ENCODE assay signal across 8 cellular contexts in genomic region chr1:20786310-20787099, GRCh38. TPM values are rescaled to one million over a fixed set of nuclear protein-coding genes. Genes with fewer than 3 reads are reported as not detected.
A peak's percentile ranks its signal among the peaks of the same experiment; 100 is the strongest.
DNase-seq lines count a peak whose midpoint lies in the region; ATAC-seq, FAIRE-seq and TF ChIP-seq lines count a peak whose summit lies in the region.

No MANE protein-coding gene starts in this region.

- H3K27me3 ChIP-seq in pancreas (no peaks in the 10 kb centered on the region), tibial artery (no peaks in the 10 kb centered on the region)

- intact Hi-C loops in Right ventricle myocardium superior (cut with DNase I) = no loop called here
- intact Hi-C loops in pancreas (cut with DNase I) = no loop called here
- intact Hi-C loops in tibial artery (cut with DNase I; ENCODE audit: low total_unique reads) = loop anchor here (5.0 to 10.0 kb wide), 2 partner anchors 59 to 408 kb away; no protein-coding TSS in a partner anchor

- 0 to 1% methylated on average over 70 to 105 of the region's 105 CpGs for WGBS in pancreas, 2 donors

- TF ChIP-seq CTCF in GM12864 (IDR thresholded peaks at IDR 0.05; ENCODE audit: low read depth, low read length, missing control alignments) (no peak), pancreas (IDR thresholded peaks at IDR 0.05) (no peak), tibial artery (IDR thresholded peaks at IDR 0.05) (no peak)

- H3K4me3 ChIP-seq in GM12864 (ENCODE audit: low read depth, low read length) (peak overlapping the region; percentile 78), pancreas (peak overlapping the region; percentile 68 to 98 (median 86)), tibial artery (peak overlapping the region; percentile 75 to 88)

- DNase-seq in GM12864 (ENCODE audit: low read depth) (peak; percentile 64), NCI-H1105 treated with DMSO at 0.1 percent for 48 hours (lab: John Stamatoyannopoulos, UW) (peak; percentile 96), SKM-1 treated with dmso at 0.1 percent for 144 hours (lab: John Stamatoyannopoulos, UW; ENCODE audit: unreplicated experiment) (peak; percentile 93), Right ventricle myocardium superior (peak; percentile 96), pancreas (peak; percentile 93 to 98 (median 96)), tibial artery (peak; percentile 90 to 97)
- peak; percentile 90 for DNase-seq in activated naive CD8-positive, alpha-beta T cell treated with anti-CD3 and anti-CD28 coated beads, Interleukin-2, amount 50 U/mL, for 16 hours (ENCODE audit: low read depth, low spot score)

- peak; percentile 73 for ATAC-seq in HG02678 (IDR thresholded peaks at IDR 0.05; ENCODE audit: unreplicated experiment)
- ATAC-seq in Right ventricle myocardium superior (ENCODE audit: poor library complexity) = peak; percentile 97
- peak; percentile 89 to 95 (median 92) for ATAC-seq in pancreas

- H3K4me1 ChIP-seq in pancreas = peaks cover 4 to 12% (median 10%) of the 10 kb centered on the region in 3 donors
- peaks cover 0 to 41% (median 24%) of the 10 kb centered on the region in 4 donors for H3K4me1 ChIP-seq in tibial artery

- H3K27ac ChIP-seq in pancreas (peak overlapping the region; percentile 89 to 99 (median 95)), tibial artery (peak overlapping the region; percentile 98)

- no peak for FAIRE-seq in pancreas (lab: Jason Lieb, UNC)

- H3K36me3 ChIP-seq in pancreas (no peaks in the 10 kb centered on the region), tibial artery (no peaks in the 10 kb centered on the region)

- H3K9me3 ChIP-seq in pancreas = no peaks in the 10 kb centered on the region
- no peaks in the 10 kb centered on the region for H3K9me3 ChIP-seq in tibial artery

RNA-seq across cellular contexts. Expression of gene HP1BP3, which starts 0.6 kb away (rescaled TPM):
- total RNA-seq in Right ventricle myocardium superior (118 TPM), pancreas (100 to 1,000 TPM in 1 of 6 donors, 10 to 100 TPM in 5; 57.6 to 138 (median 68.0) TPM)
- 10 to 100 TPM; 48.0 to 68.8 TPM for polyA plus RNA-seq in pancreas

RNA-seq across cellular contexts. Expression of gene SH2D5, which starts 54.0 kb away (rescaled TPM):
- not detected for total RNA-seq in Right ventricle myocardium superior
- under 1 TPM in 2 of 6 donors, not detected in 4; 0.05 to 0.09 TPM for total RNA-seq in pancreas
- polyA plus RNA-seq in pancreas = under 1 TPM in 1 of 2 donors, not detected in 1; 0.27 TPM

Comparison
In these comparisons a context has a peak if more than half of its experiments do, and no peak if none do; other contexts are left out.
1. Peak in every context shown above with its lines: DNase-seq, ATAC-seq, H3K4me3 ChIP-seq and H3K27ac ChIP-seq.